21 cellular contexts compared by ENCODE assay signal in genomic region chr18:59426855-59427254, GRCh38.
"Had no signal": no experiment of that assay in that cellular context is flagged by ENCODE, and none has a peak within 500 bp of the region (broad histone marks: within the 10 kb centered on the region; RNA-seq: fewer than 3 reads in every experiment).

No MANE protein-coding gene starts in this region.

- H3K9me3 ChIP-seq: body of pancreas, gastroesophageal sphincter, heart left ventricle, left lung, tibial nerve, vagina had no signal

- H3K9me3 Mint-ChIP-seq: activated CD4-positive, alpha-beta T cell treated with anti-CD3 and anti-CD28 coated beads, Interleukin-2, amount 10 ng/mL, durations not matched to agents 7 days and 5 days; activated T-cell treated with anti-CD3 and anti-CD28 coated beads, Interleukin-2, amount 50 U/mL, for 24 hours; activated T-helper 2 cell treated with anti-CD3 and anti-CD28 coated beads, Interferon-gamma antibody, Interleukin-2, Interleukin-4, amounts not matched to agents 10 μg/mL and 5 μg/mL and 100 μg/mL, durations not matched to agents 14 hours and 24 hours and 36 hours; nephron progenitor cell had no signal

- H3K36me3 ChIP-seq: gastroesophageal sphincter, heart left ventricle, left lung, tibial nerve, vagina had no signal

- FAIRE-seq: colon, kidney had no signal

- H3K4me1 Mint-ChIP-seq: activated CD4-positive, alpha-beta T cell treated with anti-CD3 and anti-CD28 coated beads, Interleukin-2, amount 10 ng/mL, durations not matched to agents 7 days and 5 days; nephron progenitor cell had no signal

- H3K27me3 ChIP-seq: body of pancreas, gastroesophageal sphincter, left lung, tibial nerve, vagina had no signal

- H3K4me3 Mint-ChIP-seq: activated CD4-positive, alpha-beta T cell treated with anti-CD3 and anti-CD28 coated beads, Interleukin-2, amount 10 ng/mL, durations not matched to agents 7 days and 5 days; activated CD8-positive, alpha-beta T cell treated with anti-CD3 and anti-CD28 coated beads, Interleukin-2, amount 10 ng/mL, durations not matched to agents 7 days and 5 days; activated T-cell treated with anti-CD3 and anti-CD28 coated beads, Interleukin-2, amount 50 U/mL, for 24 hours; nephron progenitor cell had no signal

- DNase-seq: activated CD4-positive, alpha-beta T cell treated with anti-CD3 and anti-CD28 coated beads, Interleukin-2, amount 10 ng/mL, durations not matched to agents 7 days and 5 days; activated CD8-positive, alpha-beta T cell treated with anti-CD3 and anti-CD28 coated beads, Interleukin-2, amount 10 ng/mL, durations not matched to agents 7 days and 5 days; activated naive CD4-positive, alpha-beta T cell treated with Interleukin-2 at 50 U/mL for 16 hours; activated T-cell treated with anti-CD3 and anti-CD28 coated beads, Interleukin-2, amount 50 U/mL, for 24 hours; body of pancreas; central memory CD4-positive, alpha-beta T cell; dorsolateral prefrontal cortex; heart left ventricle; kidney; left lung; nephron progenitor cell; occipital lobe; stimulated activated CD4-positive, alpha-beta T cell treated with anti-CD3 and anti-CD28 coated beads, Interleukin-12 subunit alpha, Interleukin-12 subunit beta, amount 100 ng/mL, for 4 hours; stimulated activated CD4-positive, alpha-beta T cell treated with anti-CD3 and anti-CD28 coated beads, Interleukin-1b, Interleukin-23, amount 100 ng/mL, for 48 hours; stimulated activated CD8-positive, alpha-beta memory T cell treated with anti-CD3 and anti-CD28 coated beads, Interleukin-4, amount 100 ng/mL, for 48 hours; stimulated activated naive CD4-positive, alpha-beta T cell treated with Interleukin-2 at 50 U/mL for 16 hours had no signal

- H3K4me1 ChIP-seq: body of pancreas, gastroesophageal sphincter, left lung, tibial nerve, vagina had no signal

- H3K27ac Mint-ChIP-seq: activated CD4-positive, alpha-beta T cell treated with anti-CD3 and anti-CD28 coated beads, Interleukin-2, amount 10 ng/mL, durations not matched to agents 7 days and 5 days; activated CD8-positive, alpha-beta T cell treated with anti-CD3 and anti-CD28 coated beads, Interleukin-2, amount 10 ng/mL, durations not matched to agents 7 days and 5 days; activated T-cell treated with anti-CD3 and anti-CD28 coated beads, Interleukin-2, amount 50 U/mL, for 24 hours; activated T-helper 2 cell treated with anti-CD3 and anti-CD28 coated beads, Interferon-gamma antibody, Interleukin-2, Interleukin-4, amounts not matched to agents 10 μg/mL and 5 μg/mL and 100 μg/mL, durations not matched to agents 14 hours and 24 hours and 36 hours; nephron progenitor cell had no signal

- ATAC-seq: activated CD8-positive, alpha-beta T cell treated with anti-CD3 and anti-CD28 coated beads, Interleukin-2, amount 10 ng/mL, durations not matched to agents 7 days and 5 days; body of pancreas; gastroesophageal sphincter; left lung had no signal

- H3K27ac ChIP-seq: body of pancreas, dorsolateral prefrontal cortex, gastroesophageal sphincter, heart left ventricle, left lung, tibial nerve, vagina had no signal

- H3K4me3 ChIP-seq: body of pancreas, dorsolateral prefrontal cortex, gastroesophageal sphincter, heart left ventricle, left lung, tibial nerve, vagina had no signal
